In genomic region chr19:49017666-49018351, GRCh38 we compare ENCODE assay signal across 8 cellular contexts. TPM values are rescaled to one million over a fixed set of nuclear protein-coding genes. Genes with fewer than 3 reads are reported as not detected.
DNase-seq lines count a peak whose midpoint lies in the region; FAIRE-seq and TF ChIP-seq lines count a peak whose summit lies in the region.

No MANE protein-coding gene starts in this region.

- H4K91ac ChIP-seq in trophoblast cell (ENCODE audit: low read depth, low read length): peak overlapping the region; percentile 52

- H3K36me3 ChIP-seq in HEK293 (ENCODE audit: control insufficient read depth in 2 of 2, insufficient read depth in 1 of 2, low read length in 2 of 2): peaks cover 8 to 32% of the 10 kb centered on the region in 2 experiments; a peak in 2 of 3 replicates
- H3K36me3 ChIP-seq in trophoblast cell (ENCODE audit: control insufficient read depth in 1 of 2, insufficient read depth in 2 of 2, low read length in 2 of 2): peaks cover 23 to 24% of the 10 kb centered on the region in 2 experiments

- no peak overlapping the region for H3K23ac ChIP-seq in trophoblast cell (ENCODE audit: low read length)

- H2BK120ac ChIP-seq in trophoblast cell (ENCODE audit: insufficient read depth, low read length, poor library complexity): no peak overlapping the region

- no peak overlapping the region for H2AK5ac ChIP-seq in trophoblast cell (ENCODE audit: low read length)

- H3K18ac ChIP-seq in trophoblast cell (ENCODE audit: low read length): no peak overlapping the region

- H3K9me3 ChIP-seq in HEK293 (ENCODE audit: control insufficient read depth, insufficient read depth, low read depth, low read length) (no peaks in the 10 kb centered on the region), trophoblast cell (ENCODE audit: insufficient read depth, low read depth, low read length) (peaks cover 1% of the 10 kb centered on the region)

- H3K4me1 ChIP-seq in HEK293 (ENCODE audit: control insufficient read depth, insufficient read depth, low read length) (peaks cover 8% of the 10 kb centered on the region), trophoblast cell (ENCODE audit: control insufficient read depth in 1 of 2, insufficient read depth in 2 of 2, low read length in 2 of 2) (peaks cover 5 to 11% of the 10 kb centered on the region in 2 experiments)

- H3K79me1 ChIP-seq in trophoblast cell (ENCODE audit: low read length): peaks cover 10% of the 10 kb centered on the region

- peak overlapping the region; percentile 61 for H3K4me2 ChIP-seq in trophoblast cell (ENCODE audit: low read length)

- no peak overlapping the region for H3K9ac ChIP-seq in trophoblast cell (ENCODE audit: low read length)

- H4K12ac ChIP-seq in trophoblast cell (ENCODE audit: low read depth, low read length): peak overlapping the region; percentile 46

- H2BK12ac ChIP-seq in trophoblast cell (ENCODE audit: low read length): no peak overlapping the region

- no peak overlapping the region for H3K14ac ChIP-seq in trophoblast cell (ENCODE audit: low read length)

- POLR2A ChIA-PET in HEK293 (lab: Yijun Ruan, JAX): interaction anchor here (0.6 to 1.6 kb wide), 3 partner anchors 24 to 1583 kb away, joined by 5 to 8 read pairs (median 7); partner anchors contain the start of genes GYS1 and RUVBL2

- peak overlapping the region; percentile 52 for H2AFZ ChIP-seq in trophoblast cell (ENCODE audit: insufficient read depth, low read length, poor library complexity)

- H4K8ac ChIP-seq in trophoblast cell (ENCODE audit: low read depth, low read length): peak overlapping the region; percentile 65

- H3K27ac ChIP-seq in HEK293 (ENCODE audit: extremely low read depth, low read depth, low read length) (no peak overlapping the region; the same call in 1 of the 2 replicates), trophoblast cell (ENCODE audit: low read depth, low read length) (no peak overlapping the region)

- DNase-seq in CD1c-positive myeloid dendritic cell (ENCODE audit: extremely low spot score) (peak; percentile 68), RPMI8226 (peak; percentile 54), frontal cortex (ENCODE audit: low spot score in 2 of 2) (peak; percentile 60 to 75), trophoblast cell (peak; percentile 60 to 79), medulla oblongata (ENCODE audit: extremely low spot score) (no peak), NCI-H345 (lab: John Stamatoyannopoulos, UW) (no peak)
- DNase-seq in activated effector memory CD4-positive, alpha-beta T cell treated with anti-CD3 and anti-CD28 coated beads, Interleukin-2, amount 50 U/mL, for 16 hours: peak; percentile 88

- peaks cover 7% of the 10 kb centered on the region for H3K27me3 ChIP-seq in trophoblast cell (ENCODE audit: insufficient read depth, low read length)

- no peak overlapping the region for H3K4ac ChIP-seq in trophoblast cell (ENCODE audit: low read depth, low read length)

- no peak overlapping the region for H2BK5ac ChIP-seq in trophoblast cell (ENCODE audit: low read depth, low read length, poor library complexity)

- TF ChIP-seq CTCF in HEK293 (tag by site-specific recombination; IDR thresholded peaks at IDR 0.05): no peak; the same call in 1 of the 2 replicates

- H3K79me2 ChIP-seq in trophoblast cell (ENCODE audit: control insufficient read depth, insufficient read depth, low read length, poor library complexity): no peaks in the 10 kb centered on the region

- H3K4me3 ChIP-seq in HEK293 (ENCODE audit: low read depth, low read length) (peak overlapping the region; percentile 24), trophoblast cell (ENCODE audit: low read depth, low read length) (peak overlapping the region; percentile 35)

- FAIRE-seq in frontal cortex (lab: Jason Lieb, UNC): no peak

- WGBS in trophoblast cell (ENCODE audit: extremely low coverage, insufficient coverage, insufficient read length): no CpG with 5 or more reads among the region's 62 CpGs

- CTCF ChIA-PET in HEK293 (lab: Yijun Ruan, JAX): interaction anchor here (0.6 to 3.1 kb wide), 12 partner anchors 9 to 229 kb away, joined by 3 to 26 read pairs (median 4); partner anchors contain the start of gene CGB2

TF ChIP-seq in HEK293, 187 proteins besides CTCF, POLR2A, EP300 and RAD21 (continues in another document):
- TF ChIP-seq KLF10 (tag by site-specific recombination; IDR thresholded peaks at IDR 0.05) (peak; percentile 81), SP7 (tag by site-specific recombination; IDR thresholded peaks at IDR 0.05) (peak; percentile 26; the same call in 1 of the 2 replicates), ZNF660 (tag by site-specific recombination; IDR thresholded peaks at IDR 0.05) (peak; percentile 63; the same call in 1 of the 2 replicates), ZNF280C (tag by site-specific recombination; IDR thresholded peaks at IDR 0.05) (no peak), PATZ1 (tag by site-specific recombination; IDR thresholded peaks at IDR 0.05) (peak; percentile 76), HOXC10 (CRISPR knock-in tag; IDR thresholded peaks at IDR 0.05) (no peak), ZNF843 (tag by site-specific recombination; IDR thresholded peaks at IDR 0.05) (no peak), EGR2 (tag by site-specific recombination; IDR thresholded peaks at IDR 0.05; ENCODE audit: low read depth) (peak; percentile 80), KLF9 (tag by site-specific recombination; IDR thresholded peaks at IDR 0.05; ENCODE audit: low read depth) (peak; percentile 86), ZNF600 (tag by site-specific recombination; IDR thresholded peaks at IDR 0.05) (peak; percentile 64), HIC1 (tag by site-specific recombination; IDR thresholded peaks at IDR 0.05) (0 out of 2 replicates have a peak, but pooled peaks have one; percentile 14), ZNF501 (tag by site-specific recombination; IDR thresholded peaks at IDR 0.05) (no peak), OSR2 (tag by site-specific recombination; IDR thresholded peaks at IDR 0.05) (no peak), ZNF791 (tag by site-specific recombination; IDR thresholded peaks at IDR 0.05) (no peak), SP3 (tag by site-specific recombination; IDR thresholded peaks at IDR 0.05) (peak; percentile 82), ZBTB17 (tag by site-specific recombination; IDR thresholded peaks at IDR 0.05) (peak; percentile 64), ZNF169 (tag by site-specific recombination; IDR thresholded peaks at IDR 0.05) (no peak), ZNF558 (tag by site-specific recombination; IDR thresholded peaks at IDR 0.05) (no peak), ZNF114 (tag by site-specific recombination; IDR thresholded peaks at IDR 0.05) (no peak), ZFP69B (tag by site-specific recombination; IDR thresholded peaks at IDR 0.05) (no peak)

RNA-seq across cellular contexts. Expression of gene LHB, which starts 0.9 kb away (rescaled TPM):
- total RNA-seq in frontal cortex: not detected
- polyA plus RNA-seq in trophoblast cell (2013): 1.6 and 1.7 TPM in 2 replicates

RNA-seq across cellular contexts. Expression of gene CGB3, which starts 6.3 kb away (rescaled TPM):
- not detected for total RNA-seq in frontal cortex
- polyA plus RNA-seq in trophoblast cell (2013): 132 and 135 TPM in 2 replicates

RNA-seq across cellular contexts. Expression of gene CGB2, which starts 13.9 kb away (rescaled TPM):
- total RNA-seq in frontal cortex: not detected
- polyA plus RNA-seq in trophoblast cell (2013): 0.30 and 0.33 TPM in 2 replicates

RNA-seq across cellular contexts. Expression of gene CGB1, which starts 18.9 kb away (rescaled TPM):
- not detected for total RNA-seq in frontal cortex
- polyA plus RNA-seq in trophoblast cell (2013): 0.11 and 0.25 TPM in 2 replicates

RNA-seq across cellular contexts. Expression of gene RUVBL2, which starts 24.1 kb away (rescaled TPM):
- total RNA-seq in frontal cortex: 121 TPM
- polyA plus RNA-seq in trophoblast cell (2013): 58.0 and 58.6 TPM in 2 replicates

Comparison
In these comparisons a context has a peak if more than half of its experiments do, and no peak if none do; other contexts are left out.
1. DNase-seq: peak in CD1c-positive myeloid dendritic cell (single experiment), RPMI8226 (single experiment), activated effector memory CD4-positive, alpha-beta T cell treated with anti-CD3 and anti-CD28 coated beads, Interleukin-2, amount 50 U/mL, for 16 hours (single experiment), frontal cortex (2 of 2) and trophoblast cell (2 of 2); none in medulla oblongata (single experiment) and NCI-H345 (single experiment).